ENCODE assay signal across 9 cellular contexts in genomic region chr13:43316997-43317396, GRCh38.
DNase-seq lines count a peak whose midpoint lies in the region; ATAC-seq and TF ChIP-seq lines count a peak whose summit lies in the region.
"Had no signal": no experiment of that assay in that cellular context is flagged by ENCODE, and none has a peak within 500 bp of the region (broad histone marks: within the 10 kb centered on the region; RNA-seq: fewer than 3 reads in every experiment).

No MANE protein-coding gene starts in this region.

- TF ChIP-seq EP300 in transverse colon (IDR thresholded peaks at IDR 0.05; ENCODE audit: low read depth): no peak

- peak overlapping the region; percentile 48 for H3K4me3 ChIP-seq in rectal smooth muscle tissue (ENCODE audit: low read length)
- peak overlapping the region in 1 of 4 donors; percentile 1 for H3K4me3 ChIP-seq in transverse colon

- H3K36me3 ChIP-seq in rectal smooth muscle tissue (ENCODE audit: control insufficient read depth, insufficient read depth, low read length) (peaks cover 2% of the 10 kb centered on the region), transverse colon (no peaks in the 10 kb centered on the region)

- peaks cover 5% of the 10 kb centered on the region for H3K4me1 Mint-ChIP-seq in stimulated activated naive CD8-positive, alpha-beta T cell treated with anti-CD3 and anti-CD28 coated beads, Interleukin-15, amount 100 ng/mL, for 72 hours
- H3K4me1 Mint-ChIP-seq in activated naive CD4-positive, alpha-beta T cell treated with anti-CD3 and anti-CD28 coated beads, Interleukin-2, amount 10 ng/mL, durations not matched to agents 7 days and 5 days: no peaks in the 10 kb centered on the region
- no peaks in the 10 kb centered on the region for H3K4me1 Mint-ChIP-seq in activated T-cell treated with anti-CD3 and anti-CD28 coated beads, Interleukin-2, amount 50 U/mL, for 24 hours (ENCODE audit: low read depth)

- H3K36me3 Mint-ChIP-seq in activated naive CD4-positive, alpha-beta T cell treated with anti-CD3 and anti-CD28 coated beads, Interleukin-2, amount 10 ng/mL, durations not matched to agents 7 days and 5 days: no peaks in the 10 kb centered on the region
- H3K36me3 Mint-ChIP-seq in activated T-cell treated with anti-CD3 and anti-CD28 coated beads, Interleukin-2, amount 50 U/mL, for 24 hours (ENCODE audit: low read depth): no peaks in the 10 kb centered on the region

- H3K9me3 ChIP-seq in transverse colon: no peaks in the 10 kb centered on the region

- no peak overlapping the region for H3K9ac ChIP-seq in rectal smooth muscle tissue (ENCODE audit: low read length)

- H3K4me1 ChIP-seq in rectal smooth muscle tissue (ENCODE audit: control insufficient read depth, insufficient read depth, low read length): peaks cover 17% of the 10 kb centered on the region
- peaks cover 0 to 5% (median 2%) of the 10 kb centered on the region in 4 donors for H3K4me1 ChIP-seq in transverse colon

- 30% methylated on average over 4 of the region's 4 CpGs; no CpG with 5 or more reads in 1 of the 2 donors for WGBS in transverse colon (ENCODE audit: low coverage in 1 of 2), 2 donors

- in situ Hi-C loops in transverse colon (cut with MboI; ENCODE audit: low pct_ligation_motif_present in 1 of 4, low pct_unique_long_range_greater_than_20kb in 1 of 4, low sequenced_read_pairs in 3 of 4): no loop called here

- H3K27me3 Mint-ChIP-seq in stimulated activated naive CD8-positive, alpha-beta T cell treated with anti-CD3 and anti-CD28 coated beads, Interleukin-15, amount 100 ng/mL, for 72 hours: peaks cover 6% of the 10 kb centered on the region
- H3K27me3 Mint-ChIP-seq in activated naive CD4-positive, alpha-beta T cell treated with anti-CD3 and anti-CD28 coated beads, Interleukin-2, amount 10 ng/mL, durations not matched to agents 7 days and 5 days: peaks cover 14% of the 10 kb centered on the region
- peaks cover 6% of the 10 kb centered on the region for H3K27me3 Mint-ChIP-seq in activated T-cell treated with anti-CD3 and anti-CD28 coated beads, Interleukin-2, amount 50 U/mL, for 24 hours

- CTCF ChIA-PET in activated naive CD4-positive, alpha-beta T cell treated with anti-CD3 and anti-CD28 coated beads, Interleukin-2, amount 10 ng/mL, durations not matched to agents 7 days and 5 days (lab: Charles Lee): no interaction called here

- intact Hi-C loops in transverse colon (cut with DNase I; ENCODE audit: low total_unique reads): no loop called here

- TF ChIP-seq POLR2A in transverse colon (IDR thresholded peaks at IDR 0.05): no peak

- no peaks in the 10 kb centered on the region for H3K27me3 ChIP-seq in rectal smooth muscle tissue (ENCODE audit: control insufficient read depth, insufficient read depth, low read length)
- H3K27me3 ChIP-seq in transverse colon: no peaks in the 10 kb centered on the region

- peak; percentile 40 for ATAC-seq in GM18858 (IDR thresholded peaks at IDR 0.05; ENCODE audit: unreplicated experiment)
- no peak for ATAC-seq in stimulated activated naive CD8-positive, alpha-beta T cell treated with anti-CD3 and anti-CD28 coated beads, Interleukin-15, amount 100 ng/mL, for 72 hours

- no peak overlapping the region for H3K27ac ChIP-seq in rectal smooth muscle tissue (ENCODE audit: low read depth, low read length)
- H3K27ac ChIP-seq in transverse colon: peak overlapping the region in 1 of 4 donors; percentile 1

- peak; percentile 78 for DNase-seq in NOMO-1 treated with DMSO at 0.1 percent for 48 hours (lab: John Stamatoyannopoulos, UW; ENCODE audit: unreplicated experiment)
- DNase-seq in fibroblast of peridontal ligament (ENCODE audit: extremely low read depth): peak; percentile 80
- no peak for DNase-seq in stimulated activated naive CD8-positive, alpha-beta T cell treated with anti-CD3 and anti-CD28 coated beads, Interleukin-15, amount 100 ng/mL, for 72 hours
- no peak for DNase-seq in activated naive CD4-positive, alpha-beta T cell treated with anti-CD3 and anti-CD28 coated beads, Interleukin-2, amount 10 ng/mL, durations not matched to agents 7 days and 5 days
- no peak for DNase-seq in transverse colon
- no peak for DNase-seq in activated T-cell treated with anti-CD3 and anti-CD28 coated beads, Interleukin-2, amount 50 U/mL, for 24 hours
- DNase-seq: activated T-cell treated with anti-CD3 and anti-CD28 coated beads for 4 hours had no signal

- no peaks in the 10 kb centered on the region for H3K9me3 Mint-ChIP-seq in stimulated activated naive CD8-positive, alpha-beta T cell treated with anti-CD3 and anti-CD28 coated beads, Interleukin-15, amount 100 ng/mL, for 72 hours
- H3K9me3 Mint-ChIP-seq in activated naive CD4-positive, alpha-beta T cell treated with anti-CD3 and anti-CD28 coated beads, Interleukin-2, amount 10 ng/mL, durations not matched to agents 7 days and 5 days: no peaks in the 10 kb centered on the region
- no peaks in the 10 kb centered on the region for H3K9me3 Mint-ChIP-seq in activated T-cell treated with anti-CD3 and anti-CD28 coated beads, Interleukin-2, amount 50 U/mL, for 24 hours

- TF ChIP-seq CTCF in transverse colon (IDR thresholded peaks at IDR 0.05): no peak

- no peak overlapping the region for H3K4me3 Mint-ChIP-seq in stimulated activated naive CD8-positive, alpha-beta T cell treated with anti-CD3 and anti-CD28 coated beads, Interleukin-15, amount 100 ng/mL, for 72 hours
- no peak overlapping the region for H3K4me3 Mint-ChIP-seq in activated naive CD4-positive, alpha-beta T cell treated with anti-CD3 and anti-CD28 coated beads, Interleukin-2, amount 10 ng/mL, durations not matched to agents 7 days and 5 days
- no peak overlapping the region for H3K4me3 Mint-ChIP-seq in activated T-cell treated with anti-CD3 and anti-CD28 coated beads, Interleukin-2, amount 50 U/mL, for 24 hours

- H3K27ac Mint-ChIP-seq in stimulated activated naive CD8-positive, alpha-beta T cell treated with anti-CD3 and anti-CD28 coated beads, Interleukin-15, amount 100 ng/mL, for 72 hours: peak overlapping the region in 1 of 2 donors; percentile 19
- no peak overlapping the region for H3K27ac Mint-ChIP-seq in activated naive CD4-positive, alpha-beta T cell treated with anti-CD3 and anti-CD28 coated beads, Interleukin-2, amount 10 ng/mL, durations not matched to agents 7 days and 5 days
- H3K27ac Mint-ChIP-seq in activated T-cell treated with anti-CD3 and anti-CD28 coated beads, Interleukin-2, amount 50 U/mL, for 24 hours: no peak overlapping the region

Comparison
In these comparisons a context has a peak if more than half of its experiments do, and no peak if none do; other contexts are left out.
1. DNase-seq: peak in NOMO-1 treated with DMSO at 0.1 percent for 48 hours (single experiment) and fibroblast of peridontal ligament (single experiment); none in stimulated activated naive CD8-positive, alpha-beta T cell treated with anti-CD3 and anti-CD28 coated beads, Interleukin-15, amount 100 ng/mL, for 72 hours (0 of 2), activated naive CD4-positive, alpha-beta T cell treated with anti-CD3 and anti-CD28 coated beads, Interleukin-2, amount 10 ng/mL, durations not matched to agents 7 days and 5 days (single experiment), transverse colon (single experiment) and activated T-cell treated with anti-CD3 and anti-CD28 coated beads, Interleukin-2, amount 50 U/mL, for 24 hours (single experiment).